In genomic region chr17:48520631-48521045, GRCh38 we compare ENCODE assay signal across 24 cellular contexts. TPM values are rescaled to one million over a fixed set of nuclear protein-coding genes. Genes with fewer than 3 reads are reported as not detected.
DNase-seq lines count a peak whose midpoint lies in the region; ATAC-seq, FAIRE-seq and TF ChIP-seq lines count a peak whose summit lies in the region.
"Had no signal": no experiment of that assay in that cellular context is flagged by ENCODE, and none has a peak within 500 bp of the region (broad histone marks: within the 10 kb centered on the region; RNA-seq: fewer than 3 reads in every experiment).

No MANE protein-coding gene starts in this region.

- H3K4me2 ChIP-seq in K562 (ENCODE audit: insufficient read depth, low read length) = no peak overlapping the region
- H3K4me2 ChIP-seq: BLaER1 treated with 17β-estradiol and CSF1 and Interleukin-3, amounts not matched to agents 10 nM and 100 nM had no signal

- H3K4me3 ChIP-seq in HUES6 (ENCODE audit: low read depth, low read length) = 0 out of 2 replicates have a peak overlapping the region, but pooled peaks have one; percentile 4
- no peak overlapping the region for H3K4me3 ChIP-seq in K562
- H3K4me3 ChIP-seq: BLaER1 treated with 17β-estradiol and CSF1 and Interleukin-3, amounts not matched to agents 10 nM and 100 nM; gastroesophageal sphincter; right lobe of liver; transverse colon had no signal

- no peaks in the 10 kb centered on the region for H3K9me3 Mint-ChIP-seq in mesothelial cell of epicardium
- H3K9me3 Mint-ChIP-seq in activated CD8-positive, alpha-beta T cell treated with anti-CD3 and anti-CD28 coated beads, Interleukin-2, amount 10 ng/mL, durations not matched to agents 7 days and 5 days (ENCODE audit: insufficient read depth) = no peaks in the 10 kb centered on the region
- H3K9me3 Mint-ChIP-seq: nephron progenitor cell had no signal

- H3K36me3 Mint-ChIP-seq in mesothelial cell of epicardium = no peaks in the 10 kb centered on the region
- no peaks in the 10 kb centered on the region for H3K36me3 Mint-ChIP-seq in activated CD8-positive, alpha-beta T cell treated with anti-CD3 and anti-CD28 coated beads, Interleukin-2, amount 10 ng/mL, durations not matched to agents 7 days and 5 days (ENCODE audit: low read depth)

- no peaks in the 10 kb centered on the region for H3K27me3 Mint-ChIP-seq in mesothelial cell of epicardium (ENCODE audit: low read depth)
- peaks cover 54% of the 10 kb centered on the region for H3K27me3 Mint-ChIP-seq in activated CD8-positive, alpha-beta T cell treated with anti-CD3 and anti-CD28 coated beads, Interleukin-2, amount 10 ng/mL, durations not matched to agents 7 days and 5 days (ENCODE audit: low read depth)

- H3K27ac ChIP-seq in HUES6 (ENCODE audit: low read depth, low read length) = peak overlapping the region; percentile 46; the same call in 1 of the 2 replicates
- peak overlapping the region; percentile 31; the same call in 1 of the 3 replicates for H3K27ac ChIP-seq in K562 (ENCODE audit: extremely low read depth, low read depth, low read length)
- H3K27ac ChIP-seq: BLaER1 treated with 17β-estradiol and CSF1 and Interleukin-3, amounts not matched to agents 10 nM and 100 nM; gastroesophageal sphincter; right lobe of liver; transverse colon had no signal

- H2AFZ ChIP-seq in K562 (ENCODE audit: low read depth, low read length) = peak overlapping the region; percentile 75

- POLR2A ChIA-PET in K562 (lab: Yijun Ruan, JAX) = interaction anchor here (0.7 to 1.0 kb wide), 2 partner anchors 36 to 105 kb away, joined by 4 read pairs; no protein-coding TSS in a partner anchor
- POLR2A ChIA-PET in activated CD8-positive, alpha-beta T cell treated with anti-CD3 and anti-CD28 coated beads, Interleukin-2, amount 10 ng/mL, durations not matched to agents 7 days and 5 days (lab: Charles Lee) = no interaction called here

- intact Hi-C loops in K562 (cut with micrococcal nuclease) = no loop called here

- CTCF ChIA-PET in K562 (lab: Yijun Ruan, JAX; ENCODE audit: low intra/inter-chr PET ratio) = no interaction called here
- CTCF ChIA-PET in activated CD8-positive, alpha-beta T cell treated with anti-CD3 and anti-CD28 coated beads, Interleukin-2, amount 10 ng/mL, durations not matched to agents 7 days and 5 days (lab: Charles Lee) = interaction anchor here (1.1 to 1.4 kb wide), 2 partner anchors 20 to 258 kb away, joined by 3 read pairs; no protein-coding TSS in a partner anchor

- no peak for TF ChIP-seq POLR2A in K562 (conservative IDR thresholded peaks at IDR 0.05)

- DNase-seq in AG20443 (ENCODE audit: low spot score) (peak; percentile 47), K562 (ENCODE audit: extremely low read depth in 1 of 4, low spot score in 3 of 4) (no peak), mesothelial cell of epicardium (ENCODE audit: low spot score in 2 of 2, unreplicated experiment in 2 of 2) (no peak), NCI-H1694 (lab: John Stamatoyannopoulos, UW) (no peak)
- DNase-seq in activated CD8-positive, alpha-beta T cell treated with anti-CD3 and anti-CD28 coated beads, Interleukin-2, amount 10 ng/mL, durations not matched to agents 7 days and 5 days = no peak
- DNase-seq: activated CD4-positive, alpha-beta T cell treated with anti-CD3 and anti-CD28 coated beads, Interleukin-2, amount 50 U/mL, for 48 hours; activated effector memory CD4-positive, alpha-beta T cell treated with Interleukin-2 at 50 U/mL for 16 hours; Calu3; effector CD8-positive, alpha-beta T cell; NCI-H1105; NCI-H2081 treated with DMSO at 0.1 percent for 48 hours; NCI-H510A; nephron progenitor cell; right lobe of liver; transverse colon had no signal

- no peaks in the 10 kb centered on the region for H3K9me3 ChIP-seq in HUES6 (ENCODE audit: control insufficient read depth, insufficient read depth, low read depth, low read length)
- H3K9me3 ChIP-seq in K562 (replicated peaks; ENCODE audit: control insufficient read depth, insufficient read depth, low read depth, low read length) = no peaks in the 10 kb centered on the region
- H3K9me3 ChIP-seq: BLaER1 treated with 17β-estradiol and CSF1 and Interleukin-3, amounts not matched to agents 10 nM and 100 nM; gastroesophageal sphincter; right lobe of liver; transverse colon had no signal

- H3K36me3 ChIP-seq in HUES6 (ENCODE audit: control insufficient read depth, insufficient read depth, low read length) = no peaks in the 10 kb centered on the region
- no peaks in the 10 kb centered on the region for H3K36me3 ChIP-seq in K562 (ENCODE audit: control insufficient read depth, insufficient read depth, low read length)
- H3K36me3 ChIP-seq: BLaER1 treated with 17β-estradiol and CSF1 and Interleukin-3, amounts not matched to agents 10 nM and 100 nM; gastroesophageal sphincter; right lobe of liver; transverse colon had no signal

- H3K79me2 ChIP-seq in K562 (ENCODE audit: control insufficient read depth, insufficient read depth, low read length) = no peaks in the 10 kb centered on the region

- H4K20me1 ChIP-seq in K562 (replicated peaks; ENCODE audit: control insufficient read depth, insufficient read depth, low read length) = no peaks in the 10 kb centered on the region
- H4K20me1 ChIP-seq: BLaER1 treated with 17β-estradiol and CSF1 and Interleukin-3, amounts not matched to agents 10 nM and 100 nM had no signal

- peak overlapping the region; percentile 99 for H3K27ac Mint-ChIP-seq in mesothelial cell of epicardium
- no peak overlapping the region for H3K27ac Mint-ChIP-seq in activated CD8-positive, alpha-beta T cell treated with anti-CD3 and anti-CD28 coated beads, Interleukin-2, amount 10 ng/mL, durations not matched to agents 7 days and 5 days
- H3K27ac Mint-ChIP-seq: nephron progenitor cell had no signal

- peaks cover 70% of the 10 kb centered on the region for H3K4me1 Mint-ChIP-seq in mesothelial cell of epicardium
- peaks cover 13% of the 10 kb centered on the region for H3K4me1 Mint-ChIP-seq in activated CD8-positive, alpha-beta T cell treated with anti-CD3 and anti-CD28 coated beads, Interleukin-2, amount 10 ng/mL, durations not matched to agents 7 days and 5 days (ENCODE audit: low read depth)

- FAIRE-seq in K562 (lab: Jason Lieb, UNC) = no peak
- FAIRE-seq: HTR-8/SVneo had no signal

- H3K4me1 ChIP-seq in HUES6 (ENCODE audit: control insufficient read depth, insufficient read depth, low read length) = peaks cover 48% of the 10 kb centered on the region
- peaks cover 5 to 34% of the 10 kb centered on the region in 2 experiments for H3K4me1 ChIP-seq in K562 (replicated peaks in 1 of 2; ENCODE audit: control insufficient read depth in 2 of 2, insufficient read depth in 2 of 2, low read length in 2 of 2)
- H3K4me1 ChIP-seq: right lobe of liver had no signal

- TF ChIP-seq EP300 in K562 (IDR thresholded peaks at IDR 0.05; ENCODE audit: low read length) = no peak

- H3K27me3 ChIP-seq in HUES6 (ENCODE audit: control insufficient read depth, insufficient read depth, low read length) (peaks cover 47% of the 10 kb centered on the region), K562 (ENCODE audit: control insufficient read depth in 2 of 2, insufficient read depth in 2 of 2, low read length in 2 of 2) (no peaks in the 10 kb centered on the region)
- H3K27me3 ChIP-seq: gastroesophageal sphincter, right lobe of liver had no signal

- no peak overlapping the region for H3K4me3 Mint-ChIP-seq in mesothelial cell of epicardium
- H3K4me3 Mint-ChIP-seq in activated CD8-positive, alpha-beta T cell treated with anti-CD3 and anti-CD28 coated beads, Interleukin-2, amount 10 ng/mL, durations not matched to agents 7 days and 5 days = no peak overlapping the region
- H3K4me3 Mint-ChIP-seq: nephron progenitor cell had no signal

- no peaks in the 10 kb centered on the region for H3K9me1 ChIP-seq in K562 (ENCODE audit: control insufficient read depth, insufficient read depth, low read length)

- no peak for TF ChIP-seq RAD21 in K562 (CRISPR knock-in tag; conservative IDR thresholded peaks at IDR 0.05 in 1 of 2, IDR thresholded peaks at IDR 0.05 in 1 of 2)

- H3K9ac ChIP-seq in HUES6 (ENCODE audit: low read length) (peak overlapping the region; percentile 37), K562 (ENCODE audit: insufficient read depth in 1 of 2, low read depth in 2 of 2, low read length in 2 of 2) (no peak overlapping the region)
- H3K9ac ChIP-seq: BLaER1 treated with 17β-estradiol and CSF1 and Interleukin-3, amounts not matched to agents 10 nM and 100 nM had no signal

- no peak for ATAC-seq in K562
- ATAC-seq in activated CD8-positive, alpha-beta T cell treated with anti-CD3 and anti-CD28 coated beads, Interleukin-2, amount 10 ng/mL, durations not matched to agents 7 days and 5 days = no peak
- no peak for ATAC-seq in HG02623 (IDR thresholded peaks at IDR 0.05; ENCODE audit: unreplicated experiment)
- ATAC-seq in GM21515 (IDR thresholded peaks at IDR 0.05; ENCODE audit: unreplicated experiment) = no peak
- ATAC-seq: esophagus mucosa, gastroesophageal sphincter, right lobe of liver, SK-N-SH treated with all-trans-retinoic acid at 6 μM for 48 hours had no signal

- no TSS peak for BruUV-seq in K562 (replicated peaks; lab: Mats Ljungman, UMichigan)

- WGBS in K562 (ENCODE audit: insufficient coverage, low coverage, missing lambda C conversion rate) = 30% methylated on average over 1 of the region's 1 CpG

- in situ Hi-C loops in K562 (cut with MboI) = no loop called here

- no peak for TF ChIP-seq CTCF in K562 (IDR thresholded peaks at IDR 0.05 in 2 of 3, conservative IDR thresholded peaks at IDR 0.05 in 1 of 3; ENCODE audit: insufficient read depth in 2 of 3, low read depth in 1 of 3, low read length in 3 of 3)
- TF ChIP-seq CTCF in mesothelial cell of epicardium (IDR thresholded peaks at IDR 0.05; ENCODE audit: unreplicated experiment) = no peak

RNA-seq across cellular contexts. Expression of gene HOXB1, which starts 10.2 kb away (rescaled TPM):
- total RNA-seq in K562 (2011; cell fraction: chromatin; rRNA removed; ENCODE audit: low replicate concordance) = not detected in 2 replicates
- total RNA-seq in K562 (2011; cell fraction: nucleolus; rRNA removed) = not detected in 2 replicates
- not detected in 2 replicates for total RNA-seq in K562 (2011; cell fraction: nucleoplasm; rRNA removed)
- total RNA-seq in K562 (2014; rRNA removed) (not detected in 2 replicates), K562 (2014; rRNA removed; fragmentation: Illumina TruSeq; extraction: Trizol) (not detected in 2 replicates), K562 (2015; rRNA removed; fragmentation: Illumina TruSeq; extraction: Trizol) (not detected in 2 replicates), K562 (2021) (not detected in 2 replicates), mesothelial cell of epicardium (0.24 to 0.43 TPM (median 0.25 TPM) in 3 replicates)
- polyA plus RNA-seq in K562 (2011; rRNA removed) (0.04 TPM in 1 of 2 replicates, not detected in the other), K562 (2014; fragmentation: Illumina TruSeq; extraction: Trizol) (not detected in 2 replicates), K562 (2014; fragmentation: Nextera tagmentation; extraction: Ambion mirVana) (not detected), K562 (2014; rRNA removed) (not detected in 2 replicates)
- polyA plus RNA-seq in K562 (2011; cell fraction: cytosol; rRNA removed) = not detected in 2 replicates
- not detected in 2 replicates for polyA plus RNA-seq in K562 (2011; cell fraction: nucleus; rRNA removed)
- not detected in 2 replicates for polyA plus RNA-seq in K562 (2012)
- not detected in 2 replicates for polyA minus RNA-seq in K562 (2011; rRNA and poly(A)+ RNA removed)
- polyA minus RNA-seq in K562 (2011; cell fraction: cytosol; rRNA and poly(A)+ RNA removed) = not detected in 2 replicates
- not detected in 2 replicates for polyA minus RNA-seq in K562 (2011; cell fraction: nucleus; rRNA and poly(A)+ RNA removed)
- total RNA-seq in activated CD8-positive, alpha-beta T cell treated with anti-CD3 and anti-CD28 coated beads, Interleukin-2, amount 10 ng/mL, durations not matched to agents 7 days and 5 days = not detected
- total RNA-seq: A673, Calu3, gastroesophageal sphincter, right lobe of liver, transverse colon had no signal

RNA-seq across cellular contexts. Expression of gene HOXB2, which starts 24.3 kb away (rescaled TPM):
- 18.7 and 27.7 TPM in 2 replicates for total RNA-seq in K562 (2011; cell fraction: chromatin; rRNA removed; ENCODE audit: low replicate concordance)
- total RNA-seq in K562 (2011; cell fraction: nucleolus; rRNA removed) = 34.9 and 41.4 TPM in 2 replicates
- 30.6 and 32.7 TPM in 2 replicates for total RNA-seq in K562 (2011; cell fraction: nucleoplasm; rRNA removed)
- total RNA-seq in K562 (2014; rRNA removed) = 35.0 and 42.1 TPM in 2 replicates
- 13.0 and 16.9 TPM in 2 replicates for total RNA-seq in K562 (2014; rRNA removed; fragmentation: Illumina TruSeq; extraction: Trizol)
- total RNA-seq in K562 (2015; rRNA removed; fragmentation: Illumina TruSeq; extraction: Trizol) = 21.2 and 22.2 TPM in 2 replicates
- 74.2 and 75.5 TPM in 2 replicates for total RNA-seq in K562 (2021)
- polyA plus RNA-seq in K562 (2011; rRNA removed) = 15.9 and 16.4 TPM in 2 replicates
- polyA plus RNA-seq in K562 (2011; cell fraction: cytosol; rRNA removed) = 24.2 and 53.7 TPM in 2 replicates
- polyA plus RNA-seq in K562 (2011; cell fraction: nucleus; rRNA removed) = 43.7 and 75.1 TPM in 2 replicates
- 50.1 and 61.9 TPM in 2 replicates for polyA plus RNA-seq in K562 (2012)
- 32.5 and 32.6 TPM in 2 replicates for polyA plus RNA-seq in K562 (2014; fragmentation: Illumina TruSeq; extraction: Trizol)
- polyA plus RNA-seq in K562 (2014; fragmentation: Nextera tagmentation; extraction: Ambion mirVana) = 1 to 10 TPM; 2.1 to 3.1 TPM
- polyA plus RNA-seq in K562 (2014; rRNA removed) = 66.4 and 97.7 TPM in 2 replicates
- 5.8 and 6.4 TPM in 2 replicates for polyA minus RNA-seq in K562 (2011; rRNA and poly(A)+ RNA removed)
- polyA minus RNA-seq in K562 (2011; cell fraction: cytosol; rRNA and poly(A)+ RNA removed) = 7.7 and 8.4 TPM in 2 replicates
- 21.1 and 32.0 TPM in 2 replicates for polyA minus RNA-seq in K562 (2011; cell fraction: nucleus; rRNA and poly(A)+ RNA removed)
- 46.6 to 47.2 TPM (median 46.7 TPM) in 3 replicates for total RNA-seq in mesothelial cell of epicardium
- total RNA-seq in activated CD8-positive, alpha-beta T cell treated with anti-CD3 and anti-CD28 coated beads, Interleukin-2, amount 10 ng/mL, durations not matched to agents 7 days and 5 days = 10 to 100 TPM; 15.7 to 17.7 TPM

RNA-seq across cellular contexts. Expression of gene HOXB4, which starts 57.5 kb away (rescaled TPM):
- 46.4 and 55.0 TPM in 2 replicates for total RNA-seq in K562 (2011; cell fraction: chromatin; rRNA removed; ENCODE audit: low replicate concordance)
- total RNA-seq in K562 (2011; cell fraction: nucleolus; rRNA removed) = 33.6 and 35.9 TPM in 2 replicates
- 34.9 and 40.6 TPM in 2 replicates for total RNA-seq in K562 (2011; cell fraction: nucleoplasm; rRNA removed)
- 23.9 and 26.4 TPM in 2 replicates for total RNA-seq in K562 (2014; rRNA removed)
- total RNA-seq in K562 (2014; rRNA removed; fragmentation: Illumina TruSeq; extraction: Trizol) = 10.6 and 10.8 TPM in 2 replicates
- total RNA-seq in K562 (2015; rRNA removed; fragmentation: Illumina TruSeq; extraction: Trizol) = 14.6 and 14.9 TPM in 2 replicates
- 33.2 and 34.9 TPM in 2 replicates for total RNA-seq in K562 (2021)
- polyA plus RNA-seq in K562 (2011; rRNA removed) = 9.2 and 13.0 TPM in 2 replicates
- 10.4 and 12.6 TPM in 2 replicates for polyA plus RNA-seq in K562 (2011; cell fraction: cytosol; rRNA removed)
- polyA plus RNA-seq in K562 (2011; cell fraction: nucleus; rRNA removed) = 44.4 and 69.1 TPM in 2 replicates
- 16.3 and 24.5 TPM in 2 replicates for polyA plus RNA-seq in K562 (2012)
- 27.5 and 30.2 TPM in 2 replicates for polyA plus RNA-seq in K562 (2014; fragmentation: Illumina TruSeq; extraction: Trizol)
- polyA plus RNA-seq in K562 (2014; fragmentation: Nextera tagmentation; extraction: Ambion mirVana) = 1 to 10 TPM; 1.6 to 2.6 TPM
- polyA plus RNA-seq in K562 (2014; rRNA removed) = 22.5 and 27.2 TPM in 2 replicates
- 4.4 and 4.6 TPM in 2 replicates for polyA minus RNA-seq in K562 (2011; rRNA and poly(A)+ RNA removed)
- 5.2 and 7.6 TPM in 2 replicates for polyA minus RNA-seq in K562 (2011; cell fraction: cytosol; rRNA and poly(A)+ RNA removed)
- 14.8 and 17.5 TPM in 2 replicates for polyA minus RNA-seq in K562 (2011; cell fraction: nucleus; rRNA and poly(A)+ RNA removed)
- 34.2 to 39.2 TPM (median 34.4 TPM) in 3 replicates for total RNA-seq in mesothelial cell of epicardium
- 1 to 10 TPM; 5.7 to 6.1 TPM for total RNA-seq in activated CD8-positive, alpha-beta T cell treated with anti-CD3 and anti-CD28 coated beads, Interleukin-2, amount 10 ng/mL, durations not matched to agents 7 days and 5 days
